ENCODE assay signal across 17 cellular contexts in the genomic region with DNA sequence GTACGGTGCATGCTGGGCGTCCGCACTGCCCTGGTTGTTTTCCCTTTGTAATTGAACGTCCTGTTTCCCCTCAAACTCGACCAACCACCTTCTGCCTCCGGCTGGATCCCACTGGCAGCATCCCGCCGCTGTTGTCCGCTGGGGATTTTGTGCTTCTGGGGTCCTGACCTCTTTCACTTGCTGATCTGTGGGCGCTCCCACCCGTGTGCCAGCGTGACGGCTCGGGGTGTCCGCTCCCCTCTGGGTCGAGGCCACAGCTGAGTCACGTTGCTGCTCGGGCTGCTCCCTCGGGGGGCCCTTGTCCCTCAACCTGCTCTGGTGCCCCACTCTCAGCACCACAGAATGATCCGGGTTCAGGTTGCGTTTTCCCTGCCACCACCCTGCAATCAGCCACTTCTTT.
"Had no signal": no experiment of that assay in that cellular context is flagged by ENCODE, and none has a peak within 500 bp of the region (broad histone marks: within the 10 kb centered on the region; RNA-seq: fewer than 3 reads in every experiment).

No MANE protein-coding gene starts in this region.

- H3K4me1 Mint-ChIP-seq: nephron had no signal

- H3K27me3 ChIP-seq: colonic mucosa, suprapubic skin, transverse colon had no signal

- DNase-seq: activated B cell treated with CpG ODN at 0.5 μM for 24 hours; activated CD4-positive, alpha-beta memory T cell treated with anti-CD3 and anti-CD28 coated beads for 36 hours; activated CD4-positive, alpha-beta T cell treated with anti-CD3 and anti-CD28 coated beads for 4 hours; activated effector memory CD4-positive, alpha-beta T cell treated with Interleukin-2 at 50 U/mL for 16 hours; colonic mucosa; kidney; midbrain; right cardiac atrium; stimulated activated naive CD8-positive, alpha-beta T cell treated with anti-CD3 and anti-CD28 coated beads, Interleukin-15, amount 100 ng/mL, for 72 hours; transverse colon had no signal

- ATAC-seq: left lobe of liver had no signal

- H3K4me3 Mint-ChIP-seq: activated B cell treated with CpG ODN at 0.5 μM for 24 hours; activated CD4-positive, alpha-beta memory T cell treated with anti-CD3 and anti-CD28 coated beads for 36 hours; activated naive CD4-positive, alpha-beta T cell treated with anti-CD3 and anti-CD28 coated beads, Interleukin-2, amount 50 U/mL, for 24 hours; nephron; stimulated activated naive CD8-positive, alpha-beta T cell treated with anti-CD3 and anti-CD28 coated beads, Interleukin-15, amount 100 ng/mL, for 72 hours; T-helper 2 cell treated with Interferon-gamma antibody and Interleukin-4, amounts not matched to agents 5 μg/mL and 100 μg/mL, for 36 hours had no signal

- H3K9me3 ChIP-seq: colonic mucosa, prostate gland, suprapubic skin, transverse colon had no signal

- H3K4me3 ChIP-seq: colonic mucosa, prostate gland, skin epidermis, suprapubic skin, transverse colon had no signal

- H3K9me3 Mint-ChIP-seq: activated B cell treated with CpG ODN at 0.5 μM for 24 hours; activated CD4-positive, alpha-beta memory T cell treated with anti-CD3 and anti-CD28 coated beads for 36 hours; activated naive CD4-positive, alpha-beta T cell treated with anti-CD3 and anti-CD28 coated beads, Interleukin-2, amount 50 U/mL, for 24 hours; nephron; stimulated activated naive CD8-positive, alpha-beta T cell treated with anti-CD3 and anti-CD28 coated beads, Interleukin-15, amount 100 ng/mL, for 72 hours; T-helper 2 cell treated with Interferon-gamma antibody and Interleukin-4, amounts not matched to agents 5 μg/mL and 100 μg/mL, for 36 hours had no signal

- H3K27me3 Mint-ChIP-seq: activated B cell treated with CpG ODN at 0.5 μM for 24 hours; activated CD4-positive, alpha-beta memory T cell treated with anti-CD3 and anti-CD28 coated beads for 36 hours; activated naive CD4-positive, alpha-beta T cell treated with anti-CD3 and anti-CD28 coated beads, Interleukin-2, amount 50 U/mL, for 24 hours; stimulated activated naive CD8-positive, alpha-beta T cell treated with anti-CD3 and anti-CD28 coated beads, Interleukin-15, amount 100 ng/mL, for 72 hours had no signal

- H3K4me1 ChIP-seq: colonic mucosa, prostate gland, suprapubic skin, transverse colon had no signal

- H3K27ac Mint-ChIP-seq: activated B cell treated with CpG ODN at 0.5 μM for 24 hours; activated CD4-positive, alpha-beta memory T cell treated with anti-CD3 and anti-CD28 coated beads for 36 hours; nephron; T-helper 2 cell treated with Interferon-gamma antibody and Interleukin-4, amounts not matched to agents 5 μg/mL and 100 μg/mL, for 36 hours had no signal

- H3K27ac ChIP-seq: colonic mucosa, prostate gland, skin epidermis, suprapubic skin, transverse colon had no signal
